In genomic region chr11:125874556-125875124, GRCh38 we compare ENCODE assay signal across 9 cellular contexts. TPM values are rescaled to one million over a fixed set of nuclear protein-coding genes. Genes with fewer than 3 reads are reported as not detected.
DNase-seq lines count a peak whose midpoint lies in the region; ATAC-seq and TF ChIP-seq lines count a peak whose summit lies in the region.
"Had no signal": no experiment of that assay in that cellular context is flagged by ENCODE, and none has a peak within 500 bp of the region (broad histone marks: within the 10 kb centered on the region; RNA-seq: fewer than 3 reads in every experiment).

No MANE protein-coding gene starts in this region.

- H3K4me3 Mint-ChIP-seq in activated CD8-positive, alpha-beta memory T cell treated with anti-CD3 and anti-CD28 coated beads, Interleukin-2, amount 10 ng/mL, durations not matched to agents 7 days and 5 days: no peak overlapping the region

- peak; percentile 91 for ATAC-seq in activated CD8-positive, alpha-beta memory T cell treated with anti-CD3 and anti-CD28 coated beads, Interleukin-2, amount 10 ng/mL, durations not matched to agents 7 days and 5 days
- peak; percentile 99 for ATAC-seq in left lung

- TF ChIP-seq CTCF in HFF-Myc (IDR thresholded peaks at IDR 0.05; ENCODE audit: low read depth, low read length, missing control alignments) (peak; percentile 83), coronary artery (IDR thresholded peaks at IDR 0.05) (peak; percentile 57), left lung (IDR thresholded peaks at IDR 0.05) (peak; percentile 57 to 78)

- no peaks in the 10 kb centered on the region for H3K4me1 ChIP-seq in left lung

- H3K27ac Mint-ChIP-seq in activated CD8-positive, alpha-beta memory T cell treated with anti-CD3 and anti-CD28 coated beads, Interleukin-2, amount 10 ng/mL, durations not matched to agents 7 days and 5 days: no peak overlapping the region

- peak; percentile 57 for DNase-seq in activated CD8-positive, alpha-beta memory T cell treated with anti-CD3 and anti-CD28 coated beads, Interleukin-2, amount 10 ng/mL, durations not matched to agents 7 days and 5 days
- DNase-seq in activated CD8-positive, alpha-beta memory T cell treated with anti-CD3 and anti-CD28 coated beads, Interleukin-2, amount 50 U/mL, for 48 hours: no peak
- DNase-seq in HFF-Myc (ENCODE audit: extremely low read depth, low read depth) (peak; percentile 60), NCI-H1417 treated with DMSO at 0.1 percent for 48 hours (lab: John Stamatoyannopoulos, UW) (peak; percentile 16), T1000 (lab: John Stamatoyannopoulos, UW) (peak; percentile 21), coronary artery (ENCODE audit: low spot score) (no peak), left lung (no peak)
- peak; percentile 17 for DNase-seq in stimulated activated CD8-positive, alpha-beta memory T cell treated with anti-CD3 and anti-CD28 coated beads, Interleukin-15, amount 100 ng/mL, for 1 hour (ENCODE audit: low read depth)

- CTCF ChIA-PET in activated CD8-positive, alpha-beta memory T cell treated with anti-CD3 and anti-CD28 coated beads, Interleukin-2, amount 10 ng/mL, durations not matched to agents 7 days and 5 days (lab: Charles Lee): interaction anchor here (1.1 to 1.4 kb wide), 2 partner anchors 15 to 248 kb away, joined by 3 to 4 read pairs; no protein-coding TSS in a partner anchor

- peaks cover 8% of the 10 kb centered on the region for H3K27me3 Mint-ChIP-seq in activated CD8-positive, alpha-beta memory T cell treated with anti-CD3 and anti-CD28 coated beads, Interleukin-2, amount 10 ng/mL, durations not matched to agents 7 days and 5 days

- H3K4me3 ChIP-seq in HFF-Myc (replicated peaks; ENCODE audit: low read depth, low read length) (no peak overlapping the region), coronary artery (peak overlapping the region; percentile 52), left lung (no peak overlapping the region)

- no peaks in the 10 kb centered on the region for H3K36me3 ChIP-seq in left lung

- H3K4me1 Mint-ChIP-seq in activated CD8-positive, alpha-beta memory T cell treated with anti-CD3 and anti-CD28 coated beads, Interleukin-2, amount 10 ng/mL, durations not matched to agents 7 days and 5 days: no peaks in the 10 kb centered on the region

- H3K27ac ChIP-seq in coronary artery: no peak overlapping the region
- no peak overlapping the region for H3K27ac ChIP-seq in left lung

- H3K9me3 Mint-ChIP-seq in activated CD8-positive, alpha-beta memory T cell treated with anti-CD3 and anti-CD28 coated beads, Interleukin-2, amount 10 ng/mL, durations not matched to agents 7 days and 5 days (ENCODE audit: low read depth): no peaks in the 10 kb centered on the region

- no peaks in the 10 kb centered on the region for H3K27me3 ChIP-seq in left lung

- no peaks in the 10 kb centered on the region for H3K9me3 ChIP-seq in left lung

- intact Hi-C loops in left lung (cut with DNase I): no loop called here

- no peaks in the 10 kb centered on the region for H3K36me3 Mint-ChIP-seq in activated CD8-positive, alpha-beta memory T cell treated with anti-CD3 and anti-CD28 coated beads, Interleukin-2, amount 10 ng/mL, durations not matched to agents 7 days and 5 days

RNA-seq across cellular contexts. Expression of gene HYLS1, which starts 12.8 kb away (rescaled TPM):
- 10 to 100 TPM in 1 of 2 experiments, 1 to 10 TPM in 1; 8.9 to 11.2 TPM for total RNA-seq in activated CD8-positive, alpha-beta memory T cell treated with anti-CD3 and anti-CD28 coated beads, Interleukin-2, amount 10 ng/mL, durations not matched to agents 7 days and 5 days
- total RNA-seq in left lung: 1 to 10 TPM; 3.4 to 4.9 TPM

RNA-seq across cellular contexts. Expression of gene PUS3, which starts 28.4 kb away (rescaled TPM):
- 10 to 100 TPM; 11.0 to 13.1 TPM for total RNA-seq in activated CD8-positive, alpha-beta memory T cell treated with anti-CD3 and anti-CD28 coated beads, Interleukin-2, amount 10 ng/mL, durations not matched to agents 7 days and 5 days
- 10 to 100 TPM in 1 of 2 donors, 1 to 10 TPM in 1; 8.7 to 12.6 TPM for total RNA-seq in left lung

RNA-seq across cellular contexts. Expression of gene DDX25, which starts 29.7 kb away (rescaled TPM):
- under 1 TPM in 1 of 2 experiments, not detected in 1; 0.50 TPM for total RNA-seq in activated CD8-positive, alpha-beta memory T cell treated with anti-CD3 and anti-CD28 coated beads, Interleukin-2, amount 10 ng/mL, durations not matched to agents 7 days and 5 days
- under 1 TPM in 1 of 2 donors, not detected in 1; 0.47 TPM for total RNA-seq in left lung

RNA-seq across cellular contexts. Expression of gene PATE4, which starts 41.5 kb away (rescaled TPM):
- not detected for total RNA-seq in activated CD8-positive, alpha-beta memory T cell treated with anti-CD3 and anti-CD28 coated beads, Interleukin-2, amount 10 ng/mL, durations not matched to agents 7 days and 5 days
- total RNA-seq in left lung: not detected
- total RNA-seq: mononuclear cell had no signal

Comparison
In these comparisons a context has a peak if more than half of its experiments do, and no peak if none do; other contexts are left out.
1. DNase-seq: peak in activated CD8-positive, alpha-beta memory T cell treated with anti-CD3 and anti-CD28 coated beads, Interleukin-2, amount 10 ng/mL, durations not matched to agents 7 days and 5 days (single experiment), HFF-Myc (single experiment), NCI-H1417 treated with DMSO at 0.1 percent for 48 hours (single experiment), T1000 (single experiment) and stimulated activated CD8-positive, alpha-beta memory T cell treated with anti-CD3 and anti-CD28 coated beads, Interleukin-15, amount 100 ng/mL, for 1 hour (single experiment); none in activated CD8-positive, alpha-beta memory T cell treated with anti-CD3 and anti-CD28 coated beads, Interleukin-2, amount 50 U/mL, for 48 hours (single experiment), coronary artery (single experiment) and left lung (0 of 2).
2. Peak in every context shown above with its lines, with median percentiles within 50 percentile points of each other: CTCF ChIP-seq.